Comparison of ENCODE assay signal across 8 cellular contexts in the genomic region with DNA sequence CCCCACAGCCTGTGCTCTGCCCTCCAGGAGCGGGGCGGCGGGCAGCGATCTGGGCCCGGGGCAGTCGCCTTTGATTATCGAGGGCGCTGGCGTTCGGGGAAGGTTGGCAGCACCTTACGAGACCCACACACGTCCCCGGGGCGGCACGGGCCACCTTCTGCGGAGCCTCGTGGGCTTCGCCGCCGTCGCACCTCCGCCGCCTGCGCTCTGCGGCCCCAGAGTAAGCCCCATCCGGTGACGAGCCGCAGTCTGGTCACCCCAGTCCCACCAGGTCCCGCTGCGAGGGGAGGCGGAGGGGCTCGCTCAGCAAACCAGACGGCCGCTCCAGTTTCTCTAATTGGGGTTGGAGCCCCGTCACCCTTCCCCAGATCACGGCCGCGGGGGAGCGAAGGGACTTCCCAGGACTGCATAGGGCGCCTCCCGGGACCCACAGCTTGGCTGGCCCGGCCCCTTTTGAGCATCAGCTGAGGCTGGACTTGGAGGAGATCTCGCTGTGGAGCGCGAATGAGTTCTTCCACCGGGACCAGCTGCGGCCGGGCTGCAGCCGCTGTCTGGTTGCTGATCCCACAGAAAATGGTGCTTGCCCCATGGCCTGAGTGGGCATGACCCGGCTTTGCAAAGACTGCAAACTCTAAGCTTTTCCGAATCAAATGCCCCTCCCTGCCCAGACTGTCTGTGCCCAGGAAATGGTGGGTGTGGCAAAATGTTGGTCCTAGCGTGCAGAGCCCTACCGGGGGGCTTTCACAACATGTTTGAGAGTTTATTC. TPM values are rescaled to one million over a fixed set of nuclear protein-coding genes. Genes with fewer than 3 reads are reported as not detected.
DNase-seq lines count a peak whose midpoint lies in the region; ATAC-seq, FAIRE-seq and TF ChIP-seq lines count a peak whose summit lies in the region.

No MANE protein-coding gene starts in this region.

- H4K5ac ChIP-seq in H1 (ENCODE audit: insufficient read length, low read depth, low read length): no peak overlapping the region

- H3K4me1 ChIP-seq in H1 (replicated peaks in 1 of 4; ENCODE audit: control insufficient read depth in 3 of 4, insufficient read depth in 4 of 4, low read length in 3 of 4) (peaks cover 0 to 3% (median 1%) of the 10 kb centered on the region in 4 experiments; a peak in 2 of 7 replicates), mononuclear cell (ENCODE audit: insufficient read depth, low read length) (peaks cover 74% of the 10 kb centered on the region)

- peak overlapping the region; percentile 75 for H3K4me3 Mint-ChIP-seq in activated CD4-positive, alpha-beta memory T cell treated with anti-CD3 and anti-CD28 coated beads, Interleukin-2, amount 10 ng/mL, durations not matched to agents 7 days and 5 days
- peak overlapping the region; percentile 85 to 91 for H3K4me3 Mint-ChIP-seq in stimulated activated naive B cell treated with anti-CD40 and anti-IgM and Interleukin-4, amounts not matched to agents 10 μg/mL and 1 μg/mL and 100 μg/mL, for 72 hours

- H4K8ac ChIP-seq in H1 (ENCODE audit: extremely low read depth, insufficient read depth, low read length): peak overlapping the region; percentile 86; the same call in 1 of the 2 replicates

- TF ChIP-seq CTCF in H1 (IDR thresholded peaks at IDR 0.05; ENCODE audit: control extremely low read depth in 1 of 3, insufficient read depth in 1 of 3, low read depth in 1 of 3, low read length in 3 of 3): no peak

- peak; percentile 54 for ATAC-seq in GM21717 (IDR thresholded peaks at IDR 0.05; ENCODE audit: unreplicated experiment)
- peak; percentile 80 to 82 for ATAC-seq in stimulated activated naive B cell treated with anti-CD40 and anti-IgM and Interleukin-4, amounts not matched to agents 10 μg/mL and 1 μg/mL and 100 μg/mL, for 72 hours (replicated peaks)

- H3K4ac ChIP-seq in H1 (replicated peaks; ENCODE audit: insufficient read length, low read depth, low read length): no peak overlapping the region

- peaks cover 10% of the 10 kb centered on the region for H3K27me3 Mint-ChIP-seq in activated CD4-positive, alpha-beta memory T cell treated with anti-CD3 and anti-CD28 coated beads, Interleukin-2, amount 10 ng/mL, durations not matched to agents 7 days and 5 days
- H3K27me3 Mint-ChIP-seq in stimulated activated naive B cell treated with anti-CD40 and anti-IgM and Interleukin-4, amounts not matched to agents 10 μg/mL and 1 μg/mL and 100 μg/mL, for 72 hours: peaks cover 0 to 6% of the 10 kb centered on the region in 2 donors

- no peak overlapping the region for H2AK5ac ChIP-seq in H1 (ENCODE audit: low read depth, low read length)

- no peaks in the 10 kb centered on the region for H3K79me1 ChIP-seq in H1 (ENCODE audit: low read depth, low read length)

- H3K9me3 Mint-ChIP-seq in activated CD4-positive, alpha-beta memory T cell treated with anti-CD3 and anti-CD28 coated beads, Interleukin-2, amount 10 ng/mL, durations not matched to agents 7 days and 5 days: no peaks in the 10 kb centered on the region
- no peaks in the 10 kb centered on the region for H3K9me3 Mint-ChIP-seq in stimulated activated naive B cell treated with anti-CD40 and anti-IgM and Interleukin-4, amounts not matched to agents 10 μg/mL and 1 μg/mL and 100 μg/mL, for 72 hours

- H2BK120ac ChIP-seq in H1 (replicated peaks; ENCODE audit: low read depth, low read length): no peak overlapping the region

- no peak overlapping the region for H3K56ac ChIP-seq in H1 (replicated peaks; ENCODE audit: insufficient read length, low read depth, low read length)

- no peak overlapping the region for H2BK15ac ChIP-seq in H1 (ENCODE audit: low read length)

- peaks cover 0 to 30% (median 17%) of the 10 kb centered on the region in 4 experiments; a peak in 6 of 7 replicates for H3K27me3 ChIP-seq in H1 (replicated peaks in 1 of 4; ENCODE audit: control insufficient read depth in 3 of 4, extremely low read depth in 1 of 4, insufficient read depth in 3 of 4, low read length in 3 of 4)
- H3K27me3 ChIP-seq in mononuclear cell (ENCODE audit: insufficient read depth, low read length): no peaks in the 10 kb centered on the region

- no peaks in the 10 kb centered on the region for H4K20me1 ChIP-seq in H1 (replicated peaks in 1 of 2; ENCODE audit: control insufficient read depth in 1 of 2, insufficient read depth in 2 of 2, low read length in 2 of 2)

- TF ChIP-seq POLR2A in H1 (IDR thresholded peaks at IDR 0.05; ENCODE audit: control extremely low read depth in 1 of 2, low read depth in 2 of 2, low read length in 2 of 2): peak in 1 of 2 experiments; percentile 12; a peak in 1 of 3 replicates

- TF ChIP-seq RAD21 in Ishikawa (IDR thresholded peaks at IDR 0.05; ENCODE audit: low read depth) (no peak), H1 (IDR thresholded peaks at IDR 0.05 in 1 of 2, conservative IDR thresholded peaks at IDR 0.05 in 1 of 2; ENCODE audit: low read depth in 2 of 2, low read length in 2 of 2) (no peak)

- H2AFZ ChIP-seq in H1 (ENCODE audit: low read length): 0 out of 2 replicates have a peak overlapping the region, but pooled peaks have one; percentile 52

- no peak overlapping the region for H2BK5ac ChIP-seq in H1 (ENCODE audit: low read depth, low read length)

- 3% methylated on average over 50 of the region's 53 CpGs; no CpG with 5 or more reads in 1 of the 2 experiments for WGBS in H1 (ENCODE audit: extremely low coverage in 1 of 2, insufficient coverage in 1 of 2, insufficient read length in 1 of 2, insufficient replicate concordance in 2 of 2, low coverage in 1 of 2, low lambda C conversion rate in 2 of 2, missing lambda C conversion rate in 1 of 2), 2 experiments

- POLR2A ChIA-PET in activated CD4-positive, alpha-beta memory T cell treated with anti-CD3 and anti-CD28 coated beads, Interleukin-2, amount 10 ng/mL, durations not matched to agents 7 days and 5 days (lab: Charles Lee): interaction anchor here (0.6 to 9.9 kb wide), 14 partner anchors 8 to 103 kb away, joined by 3 to 177 read pairs (median 4); partner anchors contain the start of genes DLGAP5 and MAPK1IP1L
- POLR2A ChIA-PET in H1 (lab: Charles Lee; ENCODE audit: partially characterized antibody): interaction anchor here (0.6 to 3.8 kb wide), 9 partner anchors 12 to 116 kb away, joined by 3 to 11 read pairs (median 4); partner anchors contain the start of gene MAPK1IP1L

- no peak overlapping the region for H3K27ac ChIP-seq in H1 (ENCODE audit: low read depth, low read length)

- H3K18ac ChIP-seq in H1 (ENCODE audit: extremely low read depth, low read length): peak overlapping the region; percentile 19

- no peaks in the 10 kb centered on the region for H3K36me3 ChIP-seq in H1 (ENCODE audit: control insufficient read depth in 2 of 4, insufficient read depth in 4 of 4, low read length in 3 of 4)

- CTCF ChIA-PET in activated CD4-positive, alpha-beta memory T cell treated with anti-CD3 and anti-CD28 coated beads, Interleukin-2, amount 10 ng/mL, durations not matched to agents 7 days and 5 days (lab: Charles Lee): interaction anchor here (1.2 to 2.2 kb wide), 4 partner anchors 27 to 78 kb away, joined by 4 to 12 read pairs (median 6); partner anchors contain the start of gene MAPK1IP1L
- CTCF ChIA-PET in H1 (lab: Charles Lee; ENCODE audit: partially characterized antibody): interaction anchor here (1.3 to 3.1 kb wide), 3 partner anchors 27 to 40 kb away, joined by 4 to 11 read pairs (median 6); no protein-coding TSS in a partner anchor

- H3K23ac ChIP-seq in H1 (ENCODE audit: insufficient read length): no peak overlapping the region

- H3K4me2 ChIP-seq in H1 (ENCODE audit: insufficient read depth in 1 of 2, low read depth in 2 of 2, low read length in 2 of 2): peak overlapping the region; percentile 81 to 91

- H3K36me3 Mint-ChIP-seq in activated CD4-positive, alpha-beta memory T cell treated with anti-CD3 and anti-CD28 coated beads, Interleukin-2, amount 10 ng/mL, durations not matched to agents 7 days and 5 days (ENCODE audit: low read depth): peaks cover 35% of the 10 kb centered on the region
- peaks cover 0 to 3% of the 10 kb centered on the region in 2 donors for H3K36me3 Mint-ChIP-seq in stimulated activated naive B cell treated with anti-CD40 and anti-IgM and Interleukin-4, amounts not matched to agents 10 μg/mL and 1 μg/mL and 100 μg/mL, for 72 hours

- H2BK12ac ChIP-seq in H1 (ENCODE audit: low read depth, low read length): 0 out of 2 replicates have a peak overlapping the region, but pooled peaks have one; percentile 3

- TF ChIP-seq EP300 in Ishikawa (IDR thresholded peaks at IDR 0.05; ENCODE audit: borderline replicate concordance) (no peak), H1 (IDR thresholded peaks at IDR 0.05; ENCODE audit: borderline replicate concordance in 1 of 2, low read depth in 2 of 2, low read length in 2 of 2) (no peak)

- H4K91ac ChIP-seq in H1 (replicated peaks; ENCODE audit: insufficient read length, low read length): no peak overlapping the region

- H3K4me1 Mint-ChIP-seq in activated CD4-positive, alpha-beta memory T cell treated with anti-CD3 and anti-CD28 coated beads, Interleukin-2, amount 10 ng/mL, durations not matched to agents 7 days and 5 days: peaks cover 58% of the 10 kb centered on the region
- H3K4me1 Mint-ChIP-seq in stimulated activated naive B cell treated with anti-CD40 and anti-IgM and Interleukin-4, amounts not matched to agents 10 μg/mL and 1 μg/mL and 100 μg/mL, for 72 hours: peaks cover 11 to 26% of the 10 kb centered on the region in 2 donors

- peak overlapping the region; percentile 47 for H3K27ac Mint-ChIP-seq in activated CD4-positive, alpha-beta memory T cell treated with anti-CD3 and anti-CD28 coated beads, Interleukin-2, amount 10 ng/mL, durations not matched to agents 7 days and 5 days
- H3K27ac Mint-ChIP-seq in stimulated activated naive B cell treated with anti-CD40 and anti-IgM and Interleukin-4, amounts not matched to agents 10 μg/mL and 1 μg/mL and 100 μg/mL, for 72 hours: peak overlapping the region; percentile 86

- H3K23me2 ChIP-seq in H1 (ENCODE audit: low read depth, low read length): peaks cover 10% of the 10 kb centered on the region

- H3K14ac ChIP-seq in H1 (ENCODE audit: insufficient read length): no peak overlapping the region

- H3K4me3 ChIP-seq in H1 (ENCODE audit: extremely low read depth in 1 of 4, insufficient read depth in 2 of 4, low read depth in 3 of 4, low read length in 4 of 4) (peak overlapping the region; percentile 53 to 74 (median 62)), mononuclear cell (ENCODE audit: low read length) (peak overlapping the region; percentile 53)

- DNase-seq in ELR (ENCODE audit: low read depth) (peak; percentile 81), H1 (ENCODE audit: low read depth in 1 of 2, low spot score in 2 of 2) (peak in 1 of 2 experiments; percentile 78), SHP77 treated with DMSO at 0.1 percent for 48 hours (lab: John Stamatoyannopoulos, UW) (no peak)
- peak; percentile 63 for DNase-seq in activated CD4-positive, alpha-beta memory T cell treated with anti-CD3 and anti-CD28 coated beads, Interleukin-2, amount 10 ng/mL, durations not matched to agents 7 days and 5 days
- peak; percentile 53 for DNase-seq in stimulated activated naive B cell treated with anti-CD40 and anti-IgM and Interleukin-4, amounts not matched to agents 10 μg/mL and 1 μg/mL and 100 μg/mL, for 72 hours

- no peaks in the 10 kb centered on the region for H3K9me3 ChIP-seq in H1 (ENCODE audit: insufficient read depth in 2 of 2, low read depth in 1 of 2, low read length in 1 of 2)
- no peaks in the 10 kb centered on the region for H3K9me3 ChIP-seq in mononuclear cell (ENCODE audit: low read depth, low read length)

- H3K79me2 ChIP-seq in H1 (ENCODE audit: control insufficient read depth in 1 of 2, insufficient read depth in 2 of 2, low read length in 2 of 2): no peaks in the 10 kb centered on the region

- peak overlapping the region in 1 of 4 experiments; percentile 61; a peak in 1 of 7 replicates for H3K9ac ChIP-seq in H1 (replicated peaks in 1 of 4; ENCODE audit: extremely low read depth in 1 of 4, low read depth in 3 of 4, low read length in 3 of 4)

- FAIRE-seq in H1 (lab: Jason Lieb, UNC): no peak

- H2BK20ac ChIP-seq in H1 (ENCODE audit: low read length): no peak overlapping the region

RNA-seq across cellular contexts. Expression of gene LGALS3, which starts 0.6 kb away (rescaled TPM):
- total RNA-seq in activated CD4-positive, alpha-beta memory T cell treated with anti-CD3 and anti-CD28 coated beads, Interleukin-2, amount 10 ng/mL, durations not matched to agents 7 days and 5 days: 10 to 100 TPM; 70.5 to 71.3 TPM
- total RNA-seq in H1 (2021; fragmentation: NEBNext Ultra II Directional; extraction: Animal tissue kit (Norgen Biotek cat#: 25700)): 8.8 and 9.7 TPM in 2 replicates
- 12.8 and 14.5 TPM in 2 replicates for polyA plus RNA-seq in H1 (2011; rRNA removed)
- 9.1 TPM for polyA plus RNA-seq in H1 (2011; cell fraction: cytosol; rRNA removed)
- 8.5 TPM for polyA plus RNA-seq in H1 (2011; cell fraction: nucleus; rRNA removed)
- 7.0 to 9.3 TPM (median 8.1 TPM) in 4 replicates for polyA plus RNA-seq in H1 (2012, experiment 1 of 2)
- 13.8 TPM for polyA plus RNA-seq in H1 (2012, experiment 2 of 2)
- polyA plus RNA-seq in H1 (2013, experiment 1 of 2): 9.8 TPM
- 8.3 TPM for polyA plus RNA-seq in H1 (2013, experiment 2 of 2)
- 2.7 and 2.9 TPM in 2 replicates for polyA minus RNA-seq in H1 (2011; rRNA and poly(A)+ RNA removed)
- polyA minus RNA-seq in H1 (2011; cell fraction: cytosol; rRNA and poly(A)+ RNA removed): 5.5 TPM
- 5.4 TPM for polyA minus RNA-seq in H1 (2011; cell fraction: nucleus; rRNA and poly(A)+ RNA removed)
- total RNA-seq in mononuclear cell: 126 TPM
